Comparison of ENCODE assay signal across 17 cellular contexts in the genomic region with DNA sequence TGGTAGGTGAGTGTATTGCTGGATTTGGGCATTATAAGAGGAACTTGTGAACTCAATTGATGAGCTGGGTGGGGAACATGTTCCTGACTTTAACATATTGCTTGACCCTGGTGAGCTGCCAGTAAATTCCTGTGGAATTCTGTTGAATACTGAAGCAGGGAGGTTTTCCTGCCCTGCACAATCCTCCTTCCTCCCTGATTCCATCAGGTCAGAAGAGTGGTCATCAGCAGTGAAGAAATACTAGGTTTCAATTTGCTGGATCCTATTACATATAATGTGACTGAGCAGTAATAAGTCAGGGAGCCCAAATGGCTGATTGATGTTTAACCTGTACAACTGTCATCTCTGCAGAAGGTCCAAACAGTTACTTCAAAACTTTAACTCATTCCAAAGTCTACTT.
A peak's percentile ranks its signal among the peaks of the same experiment; 100 is the strongest.
DNase-seq lines count a peak whose midpoint lies in the region; ATAC-seq and TF ChIP-seq lines count a peak whose summit lies in the region.
"Had no signal": no experiment of that assay in that cellular context is flagged by ENCODE, and none has a peak within 500 bp of the region (broad histone marks: within the 10 kb centered on the region; RNA-seq: fewer than 3 reads in every experiment).

No MANE protein-coding gene starts in this region.

- no peak overlapping the region for H2AFZ ChIP-seq in PC-3 (ENCODE audit: low read length)

- H3K9me3 Mint-ChIP-seq in osteocyte (ENCODE audit: unreplicated experiment) = no peaks in the 10 kb centered on the region
- H3K9me3 Mint-ChIP-seq: activated naive CD8-positive, alpha-beta T cell treated with anti-CD3 and anti-CD28 coated beads, Interleukin-2, amount 50 U/mL, for 24 hours had no signal

- no peaks in the 10 kb centered on the region for H3K36me3 Mint-ChIP-seq in osteocyte (ENCODE audit: unreplicated experiment)

- H3K9me2 ChIP-seq in PC-3 (replicated peaks; ENCODE audit: low read length) = no peaks in the 10 kb centered on the region

- H3K79me2 ChIP-seq in PC-3 (ENCODE audit: low read length) = no peaks in the 10 kb centered on the region

- intact Hi-C loops in ascending aorta (cut with DNase I) = no loop called here
- intact Hi-C loops in PC-3 (cut with micrococcal nuclease) = no loop called here

- H3K27ac ChIP-seq in ascending aorta (peak overlapping the region; percentile 72 to 78), PC-3 (ENCODE audit: low read length) (no peak overlapping the region)

- TF ChIP-seq CTCF in ascending aorta (IDR thresholded peaks at IDR 0.05) (no peak), foreskin fibroblast (IDR thresholded peaks at IDR 0.05; ENCODE audit: low read depth, low read length) (no peak), osteocyte (IDR thresholded peaks at IDR 0.05) (no peak), PC-3 (conservative IDR thresholded peaks at IDR 0.05; ENCODE audit: low read depth, low read length) (no peak)

- H4K20me1 ChIP-seq in PC-3 (ENCODE audit: low read length) = no peaks in the 10 kb centered on the region

- no TSS peak for BruUV-seq in PC-3 (replicated peaks; lab: Mats Ljungman, UMichigan)

- H3K4me3 ChIP-seq in ascending aorta (no peak overlapping the region), foreskin fibroblast (ENCODE audit: low read depth in 1 of 2, low read length in 2 of 2) (no peak overlapping the region), PC-3 (ENCODE audit: low read length) (no peak overlapping the region)
- H3K4me3 ChIP-seq: HAP-1 had no signal

- H3K27me3 Mint-ChIP-seq in osteocyte (ENCODE audit: unreplicated experiment) = no peaks in the 10 kb centered on the region

- peak overlapping the region; percentile 24 for H3K4me3 Mint-ChIP-seq in osteocyte (ENCODE audit: unreplicated experiment)
- H3K4me3 Mint-ChIP-seq: activated CD8-positive, alpha-beta T cell treated with anti-CD3 and anti-CD28 coated beads, Interleukin-2, amount 10 ng/mL, durations not matched to agents 7 days and 5 days; activated naive CD8-positive, alpha-beta T cell treated with anti-CD3 and anti-CD28 coated beads, Interleukin-2, amount 50 U/mL, for 24 hours had no signal

- peak; percentile 37 for DNase-seq in HCEC 1CT
- DNase-seq in ascending aorta (ENCODE audit: low spot score in 2 of 2) = no peak
- DNase-seq in foreskin fibroblast = peak; percentile 47 to 73
- no peak for DNase-seq in osteocyte (ENCODE audit: extremely low spot score, unreplicated experiment)
- DNase-seq in ureter (ENCODE audit: low spot score) = no peak
- no peak for DNase-seq in activated CD4-positive, alpha-beta T cell treated with anti-CD3 and anti-CD28 coated beads for 1 hour
- no peak for DNase-seq in PC-3
- DNase-seq: activated CD8-positive, alpha-beta T cell treated with anti-CD3 and anti-CD28 coated beads, Interleukin-2, amount 10 ng/mL, durations not matched to agents 7 days and 5 days; activated naive CD8-positive, alpha-beta T cell treated with anti-CD3 and anti-CD28 coated beads, Interleukin-2, amount 50 U/mL, for 24 hours; Calu3; GDM1; NCI-H2081 treated with DMSO at 0.1 percent for 48 hours; NCI-H69; nucleus accumbens; stimulated activated CD4-positive, alpha-beta T cell treated with anti-CD3 and anti-CD28 coated beads, Interleukin-4, amount 100 ng/mL, for 1 hour had no signal

- no peak for ATAC-seq in HG02870 (IDR thresholded peaks at IDR 0.05; ENCODE audit: unreplicated experiment)
- ATAC-seq in PC-3 = no peak
- ATAC-seq: activated CD8-positive, alpha-beta T cell treated with anti-CD3 and anti-CD28 coated beads, Interleukin-2, amount 10 ng/mL, durations not matched to agents 7 days and 5 days; activated naive CD8-positive, alpha-beta T cell treated with anti-CD3 and anti-CD28 coated beads, Interleukin-2, amount 50 U/mL, for 24 hours had no signal

- H3K36me3 ChIP-seq in ascending aorta (no peaks in the 10 kb centered on the region), PC-3 (ENCODE audit: low read depth, low read length) (no peaks in the 10 kb centered on the region)
- H3K36me3 ChIP-seq: HAP-1 had no signal

- no peaks in the 10 kb centered on the region for H3F3A ChIP-seq in PC-3 (ENCODE audit: low read length, unreplicated experiment)

- H3K4me1 ChIP-seq in ascending aorta (peaks cover 7 to 47% of the 10 kb centered on the region in 2 donors), PC-3 (ENCODE audit: insufficient read depth, low read length) (peaks cover 6% of the 10 kb centered on the region)
- H3K4me1 ChIP-seq: HAP-1 had no signal

- no peak overlapping the region for H3K9ac ChIP-seq in PC-3 (ENCODE audit: low read length)

- CTCF ChIA-PET in PC-3 (lab: Charles Lee) = no interaction called here

- H3K27me3 ChIP-seq in ascending aorta (no peaks in the 10 kb centered on the region), PC-3 (ENCODE audit: low read length) (no peaks in the 10 kb centered on the region)

- peaks cover 66% of the 10 kb centered on the region for H3K4me1 Mint-ChIP-seq in osteocyte (ENCODE audit: unreplicated experiment)
- H3K4me1 Mint-ChIP-seq: activated naive CD8-positive, alpha-beta T cell treated with anti-CD3 and anti-CD28 coated beads, Interleukin-2, amount 50 U/mL, for 24 hours had no signal

- peak overlapping the region; percentile 79 for H3K27ac Mint-ChIP-seq in osteocyte (ENCODE audit: unreplicated experiment)
- H3K27ac Mint-ChIP-seq: activated CD8-positive, alpha-beta T cell treated with anti-CD3 and anti-CD28 coated beads, Interleukin-2, amount 10 ng/mL, durations not matched to agents 7 days and 5 days; activated naive CD8-positive, alpha-beta T cell treated with anti-CD3 and anti-CD28 coated beads, Interleukin-2, amount 50 U/mL, for 24 hours had no signal

- H3K4me2 ChIP-seq in PC-3 (ENCODE audit: low read length) = no peak overlapping the region

- POLR2A ChIA-PET in PC-3 (lab: Charles Lee; ENCODE audit: unreplicated experiment) = no interaction called here

- H3K9me3 ChIP-seq in ascending aorta = no peaks in the 10 kb centered on the region
- H3K9me3 ChIP-seq in PC-3 (ENCODE audit: low read length) = no peaks in the 10 kb centered on the region
- H3K9me3 ChIP-seq: HAP-1 had no signal

Comparison
In these comparisons a context has a peak if more than half of its experiments do, and no peak if none do; other contexts are left out.
1. DNase-seq: peak in HCEC 1CT (single experiment) and foreskin fibroblast (2 of 2); none in ascending aorta (0 of 2), osteocyte (single experiment), ureter (single experiment), activated CD4-positive, alpha-beta T cell treated with anti-CD3 and anti-CD28 coated beads for 1 hour (single experiment) and PC-3 (single experiment).